8 cellular contexts compared by ENCODE assay signal in genomic region chr11:106917973-106918372, GRCh38.
DNase-seq lines count a peak whose midpoint lies in the region; ATAC-seq and TF ChIP-seq lines count a peak whose summit lies in the region.

No MANE protein-coding gene starts in this region.

- peak; percentile 58 for TF ChIP-seq CTCF in AG04450 (IDR thresholded peaks at IDR 0.05; ENCODE audit: low read depth, low read length)
- TF ChIP-seq CTCF in cardiac fibroblast (IDR thresholded peaks at IDR 0.05; ENCODE audit: low read depth, low read length): peak; percentile 52
- TF ChIP-seq CTCF in esophagus muscularis mucosa (IDR thresholded peaks at IDR 0.05): no peak
- no peak for TF ChIP-seq CTCF in RWPE1 (conservative IDR thresholded peaks at IDR 0.05; ENCODE audit: low read depth)

- no peak for TF ChIP-seq EP300 in esophagus muscularis mucosa (IDR thresholded peaks at IDR 0.05)

- no peaks in the 10 kb centered on the region for H3K36me3 ChIP-seq in esophagus muscularis mucosa

- H3K27me3 ChIP-seq in AG04450 (ENCODE audit: control insufficient read depth, insufficient read depth, low read length): no peaks in the 10 kb centered on the region
- H3K27me3 ChIP-seq in esophagus muscularis mucosa: no peaks in the 10 kb centered on the region

- H3K9me3 ChIP-seq in AG04450 (ENCODE audit: control insufficient read depth, insufficient read depth, low read length) (no peaks in the 10 kb centered on the region), esophagus muscularis mucosa (no peaks in the 10 kb centered on the region)

- POLR2A ChIA-PET in AG04450 (lab: Yijun Ruan, JAX): no interaction called here
- POLR2A ChIA-PET in RWPE1 (lab: Yijun Ruan, JAX; ENCODE audit: low non-redundant PET): no interaction called here

- H3K4me3 ChIP-seq in AG04450 (ENCODE audit: low read depth, low read length) (no peak overlapping the region), cardiac fibroblast (replicated peaks in 1 of 2; ENCODE audit: low read depth in 2 of 2, low read length in 2 of 2) (no peak overlapping the region), esophagus muscularis mucosa (no peak overlapping the region)

- no peak for DNase-seq in AG04450 (ENCODE audit: low read depth, low spot score)
- DNase-seq in cardiac fibroblast (ENCODE audit: low read depth in 2 of 2): peak; percentile 4 to 32
- no peak for DNase-seq in NCI-H2029 (lab: John Stamatoyannopoulos, UW)
- no peak for DNase-seq in posterior vena cava (ENCODE audit: low spot score)
- no peak for DNase-seq in esophagus muscularis mucosa (ENCODE audit: extremely low spot score)
- DNase-seq in RWPE1 (ENCODE audit: low spot score): no peak

- 86% methylated on average over 2 of the region's 2 CpGs for WGBS in esophagus muscularis mucosa

- no peak for TF ChIP-seq POLR2A in esophagus muscularis mucosa (IDR thresholded peaks at IDR 0.05; ENCODE audit: low read depth)

- ATAC-seq in GM18517 (IDR thresholded peaks at IDR 0.05; ENCODE audit: unreplicated experiment) (peak; percentile 60), HG03159 (IDR thresholded peaks at IDR 0.05; ENCODE audit: unreplicated experiment) (peak; percentile 97)

- H3K27ac ChIP-seq in AG04450 (ENCODE audit: low read depth, low read length) (no peak overlapping the region), esophagus muscularis mucosa (replicated peaks in 1 of 4) (no peak overlapping the region), RWPE1 (no peak overlapping the region)

- CTCF ChIA-PET in AG04450 (lab: Charles Lee): interaction anchor here (0.8 kb wide), 1 partner anchor 11 kb away, joined by 3 read pairs; no protein-coding TSS in a partner anchor
- CTCF ChIA-PET in RWPE1 (lab: Yijun Ruan, JAX): no interaction called here

- intact Hi-C loops in posterior vena cava (cut with DNase I) (no loop called here), esophagus muscularis mucosa (cut with DNase I) (no loop called here)

- no peaks in the 10 kb centered on the region for H3K4me1 ChIP-seq in esophagus muscularis mucosa

Comparison
In these comparisons a context has a peak if more than half of its experiments do, and no peak if none do; other contexts are left out.
1. DNase-seq: peak in cardiac fibroblast (2 of 2); none in AG04450 (single experiment), NCI-H2029 (single experiment), posterior vena cava (single experiment), esophagus muscularis mucosa (single experiment) and RWPE1 (single experiment).
2. CTCF ChIP-seq: peak in AG04450 (single experiment) and cardiac fibroblast (single experiment); none in esophagus muscularis mucosa (0 of 3) and RWPE1 (single experiment).